In genomic region chr7:24349339-24349738, GRCh38 we compare ENCODE assay signal across 26 cellular contexts.
DNase-seq lines count a peak whose midpoint lies in the region; ATAC-seq and TF ChIP-seq lines count a peak whose summit lies in the region.
"Had no signal": no experiment of that assay in that cellular context is flagged by ENCODE, and none has a peak within 500 bp of the region (broad histone marks: within the 10 kb centered on the region; RNA-seq: fewer than 3 reads in every experiment).

No MANE protein-coding gene starts in this region.

- no peak overlapping the region for H3K4me3 ChIP-seq in SK-N-SH (ENCODE audit: low read depth in 2 of 2, low read length in 1 of 2)
- H3K4me3 ChIP-seq: K562, SJSA1 had no signal

- H3K36me3 Mint-ChIP-seq in stimulated activated effector memory CD8-positive, alpha-beta T cell treated with anti-CD3 and anti-CD28 coated beads, Interleukin-12 subunit alpha, Interleukin-12 subunit beta, amount 100 ng/mL, for 72 hours = no peaks in the 10 kb centered on the region
- peaks cover 5% of the 10 kb centered on the region in 2 donors for H3K36me3 Mint-ChIP-seq in stimulated activated naive B cell treated with anti-CD40 and anti-IgM and Interleukin-4, amounts not matched to agents 10 μg/mL and 1 μg/mL and 100 μg/mL, for 72 hours

- no peaks in the 10 kb centered on the region for H3K27me3 ChIP-seq in SK-N-SH (ENCODE audit: insufficient read depth)
- H3K27me3 ChIP-seq: BLaER1 treated with 17β-estradiol and CSF1 and Interleukin-3, amounts not matched to agents 10 nM and 100 nM; SJSA1 had no signal

- no peak overlapping the region for H3K4me3 Mint-ChIP-seq in stimulated activated effector memory CD8-positive, alpha-beta T cell treated with anti-CD3 and anti-CD28 coated beads, Interleukin-12 subunit alpha, Interleukin-12 subunit beta, amount 100 ng/mL, for 72 hours
- no peak overlapping the region for H3K4me3 Mint-ChIP-seq in stimulated activated naive B cell treated with anti-CD40 and anti-IgM and Interleukin-4, amounts not matched to agents 10 μg/mL and 1 μg/mL and 100 μg/mL, for 72 hours
- H3K4me3 Mint-ChIP-seq: CD4-positive, alpha-beta T cell had no signal

- peaks cover 0 to 9% of the 10 kb centered on the region in 2 experiments; a peak in 1 of 4 replicates for H3K4me1 ChIP-seq in SK-N-SH (ENCODE audit: control insufficient read depth in 1 of 2, insufficient read depth in 2 of 2, low read depth in 1 of 2, low read length in 1 of 2)
- H3K4me1 ChIP-seq: SJSA1 had no signal

- DNase-seq in SK-N-SH = peak; percentile 12
- peak; percentile 59 for DNase-seq in ecto neural progenitor cell (ENCODE audit: low spot score)
- DNase-seq in islet precursor cell = peak; percentile 88
- DNase-seq in stimulated activated effector memory CD8-positive, alpha-beta T cell treated with anti-CD3 and anti-CD28 coated beads, Interleukin-12 subunit alpha, Interleukin-12 subunit beta, amount 100 ng/mL, for 72 hours (ENCODE audit: low spot score in 2 of 2) = no peak
- no peak for DNase-seq in stimulated activated naive B cell treated with anti-CD40 and anti-IgM and Interleukin-4, amounts not matched to agents 10 μg/mL and 1 μg/mL and 100 μg/mL, for 72 hours
- no peak for DNase-seq in GM13977 (ENCODE audit: low spot score)
- DNase-seq: CD4-positive, alpha-beta T cell; DMS53; EL; GF-D8; Kasumi-1; MV-4-11; NCI-H1105; NCI-H1436 treated with DMSO at 0.1 percent for 48 hours; NCI-H1930; NCI-H2107; NCI-H446 treated with DMSO at 0.1 percent for 48 hours; NCI-H82; NK-92 treated with Interleukin-12 subunit alpha and Interleukin-12 subunit beta, amount 100 ng/mL, for 24 hours; Right ventricle myocardium superior; RPMI8226 had no signal

- in situ Hi-C loops in GM13977 (cut with MboI; ENCODE audit: low pct_unique_long_range_greater_than_20kb, low sequenced_read_pairs, unreplicated experiment) = no loop called here

- H3K4me2 ChIP-seq in SK-N-SH = no peak overlapping the region
- H3K4me2 ChIP-seq: BLaER1 treated with 17β-estradiol and CSF1 and Interleukin-3, amounts not matched to agents 10 nM and 100 nM had no signal

- H3F3A ChIP-seq in SK-N-SH (replicated peaks; ENCODE audit: insufficient read depth) = no peaks in the 10 kb centered on the region

- no peak for ATAC-seq in SK-N-SH treated with all-trans-retinoic acid at 6 μM for 48 hours
- ATAC-seq in stimulated activated effector memory CD8-positive, alpha-beta T cell treated with anti-CD3 and anti-CD28 coated beads, Interleukin-12 subunit alpha, Interleukin-12 subunit beta, amount 100 ng/mL, for 72 hours = peak; percentile 24
- ATAC-seq in stimulated activated naive B cell treated with anti-CD40 and anti-IgM and Interleukin-4, amounts not matched to agents 10 μg/mL and 1 μg/mL and 100 μg/mL, for 72 hours (replicated peaks) = no peak
- no peak for ATAC-seq in HG02840 (IDR thresholded peaks at IDR 0.05; ENCODE audit: low FRiP score, unreplicated experiment)
- ATAC-seq: K562 had no signal

- POLR2A ChIA-PET in SK-N-SH (lab: Yijun Ruan, JAX) = no interaction called here

- no peaks in the 10 kb centered on the region for H4K20me1 ChIP-seq in SK-N-SH (ENCODE audit: insufficient read depth)
- H4K20me1 ChIP-seq: BLaER1 treated with 17β-estradiol and CSF1 and Interleukin-3, amounts not matched to agents 10 nM and 100 nM had no signal

- H3K27ac Mint-ChIP-seq in stimulated activated effector memory CD8-positive, alpha-beta T cell treated with anti-CD3 and anti-CD28 coated beads, Interleukin-12 subunit alpha, Interleukin-12 subunit beta, amount 100 ng/mL, for 72 hours = no peak overlapping the region
- H3K27ac Mint-ChIP-seq in stimulated activated naive B cell treated with anti-CD40 and anti-IgM and Interleukin-4, amounts not matched to agents 10 μg/mL and 1 μg/mL and 100 μg/mL, for 72 hours = no peak overlapping the region
- H3K27ac Mint-ChIP-seq: CD4-positive, alpha-beta T cell had no signal

- H3K9me3 ChIP-seq in SK-N-SH = no peaks in the 10 kb centered on the region
- H3K9me3 ChIP-seq: SJSA1 had no signal

- peaks cover 7 to 9% of the 10 kb centered on the region in 2 donors for H3K27me3 Mint-ChIP-seq in stimulated activated naive B cell treated with anti-CD40 and anti-IgM and Interleukin-4, amounts not matched to agents 10 μg/mL and 1 μg/mL and 100 μg/mL, for 72 hours

- WGBS in SK-N-SH (ENCODE audit: low lambda C conversion rate) = 23% methylated on average over 2 of the region's 2 CpGs

- H3K9ac ChIP-seq in SK-N-SH = no peak overlapping the region
- H3K9ac ChIP-seq: BLaER1 treated with 17β-estradiol and CSF1 and Interleukin-3, amounts not matched to agents 10 nM and 100 nM had no signal

- no peaks in the 10 kb centered on the region for H3K79me2 ChIP-seq in SK-N-SH (ENCODE audit: insufficient read depth)

- H3K9me2 ChIP-seq in SK-N-SH = no peaks in the 10 kb centered on the region

- H3K36me3 ChIP-seq in SK-N-SH (replicated peaks in 1 of 2; ENCODE audit: control insufficient read depth in 1 of 2, insufficient read depth in 2 of 2, low read length in 1 of 2) = no peaks in the 10 kb centered on the region
- H3K36me3 ChIP-seq: SJSA1 had no signal

- TF ChIP-seq RAD21 in SK-N-SH (IDR thresholded peaks at IDR 0.05; ENCODE audit: low read length) = no peak

- H3K9me3 Mint-ChIP-seq in stimulated activated effector memory CD8-positive, alpha-beta T cell treated with anti-CD3 and anti-CD28 coated beads, Interleukin-12 subunit alpha, Interleukin-12 subunit beta, amount 100 ng/mL, for 72 hours = peaks cover 2% of the 10 kb centered on the region
- peaks cover 12 to 19% of the 10 kb centered on the region in 2 donors for H3K9me3 Mint-ChIP-seq in stimulated activated naive B cell treated with anti-CD40 and anti-IgM and Interleukin-4, amounts not matched to agents 10 μg/mL and 1 μg/mL and 100 μg/mL, for 72 hours
- H3K9me3 Mint-ChIP-seq: CD4-positive, alpha-beta T cell had no signal

- no peak for TF ChIP-seq EP300 in SK-N-SH (IDR thresholded peaks at IDR 0.05; ENCODE audit: borderline replicate concordance in 1 of 2, low read depth in 1 of 2, low read length in 1 of 2)

- no peak for TF ChIP-seq CTCF in SK-N-SH (IDR thresholded peaks at IDR 0.05)
- no peak for TF ChIP-seq CTCF in GM13977 (IDR thresholded peaks at IDR 0.05; ENCODE audit: extremely low read depth, insufficient read depth, missing control alignments)

- no peaks in the 10 kb centered on the region for H3K4me1 Mint-ChIP-seq in stimulated activated effector memory CD8-positive, alpha-beta T cell treated with anti-CD3 and anti-CD28 coated beads, Interleukin-12 subunit alpha, Interleukin-12 subunit beta, amount 100 ng/mL, for 72 hours
- H3K4me1 Mint-ChIP-seq in stimulated activated naive B cell treated with anti-CD40 and anti-IgM and Interleukin-4, amounts not matched to agents 10 μg/mL and 1 μg/mL and 100 μg/mL, for 72 hours = no peaks in the 10 kb centered on the region

- CTCF ChIA-PET in SK-N-SH (lab: Yijun Ruan, JAX) = interaction anchor here (1.8 kb wide), 1 partner anchor 32 kb away, joined by 5 read pairs; no protein-coding TSS in a partner anchor

- H2AFZ ChIP-seq in SK-N-SH (ENCODE audit: low read depth) = no peak overlapping the region

- no peak overlapping the region for H3K27ac ChIP-seq in SK-N-SH (ENCODE audit: low read depth in 2 of 2, low read length in 1 of 2)
- H3K27ac ChIP-seq: BLaER1 treated with 17β-estradiol and CSF1 and Interleukin-3, amounts not matched to agents 10 nM and 100 nM; SJSA1 had no signal

TF ChIP-seq in SK-N-SH, 30 proteins besides CTCF, POLR2A, EP300 and RAD21 (continues in another document):
- TF ChIP-seq POLR2AphosphoS5 (IDR thresholded peaks at IDR 0.05; ENCODE audit: low read depth, low read length) (no peak), SIN3A (IDR thresholded peaks at IDR 0.05; ENCODE audit: borderline replicate concordance, low read depth, low read length) (no peak), IRF3 (IDR thresholded peaks at IDR 0.05; ENCODE audit: low read depth, low read length) (no peak), NRF1 (IDR thresholded peaks at IDR 0.05; ENCODE audit: low read depth, low read length) (no peak), NFIC (IDR thresholded peaks at IDR 0.05; ENCODE audit: borderline replicate concordance) (no peak), GABPA (IDR thresholded peaks at IDR 0.05; ENCODE audit: low read depth) (no peak)
- TF ChIP-seq, protein P1, sequence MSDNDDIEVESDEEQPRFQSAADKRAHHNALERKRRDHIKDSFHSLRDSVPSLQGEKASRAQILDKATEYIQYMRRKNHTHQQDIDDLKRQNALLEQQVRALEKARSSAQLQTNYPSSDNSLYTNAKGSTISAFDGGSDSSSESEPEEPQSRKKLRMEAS (IDR thresholded peaks at IDR 0.05; ENCODE audit: low read depth) = no peak

TF ChIP-seq in SK-N-SH treated with all-trans-retinoic acid at 6 μM for 48 hours, 23 proteins besides CTCF, POLR2A, EP300 and RAD21:
- no peak for TF ChIP-seq SNAI2 (CRISPR knock-in tag; IDR thresholded peaks at IDR 0.05)

Comparison
In these comparisons a context has a peak if more than half of its experiments do, and no peak if none do; other contexts are left out.
1. DNase-seq: peak in SK-N-SH (single experiment), ecto neural progenitor cell (single experiment) and islet precursor cell (single experiment); none in stimulated activated effector memory CD8-positive, alpha-beta T cell treated with anti-CD3 and anti-CD28 coated beads, Interleukin-12 subunit alpha, Interleukin-12 subunit beta, amount 100 ng/mL, for 72 hours (0 of 2), stimulated activated naive B cell treated with anti-CD40 and anti-IgM and Interleukin-4, amounts not matched to agents 10 μg/mL and 1 μg/mL and 100 μg/mL, for 72 hours (single experiment) and GM13977 (single experiment).